Comparison of ENCODE assay signal across 19 cellular contexts in the genomic region with DNA sequence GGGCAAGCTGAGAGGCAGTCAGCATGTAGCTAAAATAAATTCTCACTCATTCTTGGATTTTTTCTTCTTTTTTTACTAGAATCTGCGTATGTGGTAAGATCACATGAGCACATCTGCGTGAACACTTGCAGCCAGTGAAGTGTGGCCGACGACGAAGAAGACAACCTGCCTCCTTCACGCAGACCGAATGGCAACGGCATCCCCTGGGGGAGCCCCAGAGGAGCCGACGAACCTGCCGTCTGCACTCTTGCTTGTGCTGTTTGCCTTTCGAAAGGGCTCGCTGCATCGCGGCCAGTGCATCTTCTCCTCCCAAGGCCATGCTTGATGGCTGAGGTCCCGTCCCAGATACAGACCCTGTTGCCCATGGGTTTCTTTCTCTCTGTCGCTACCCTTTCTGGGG.
DNase-seq lines count a peak whose midpoint lies in the region; ATAC-seq and TF ChIP-seq lines count a peak whose summit lies in the region.
"Had no signal": no experiment of that assay in that cellular context is flagged by ENCODE, and none has a peak within 500 bp of the region (broad histone marks: within the 10 kb centered on the region; RNA-seq: fewer than 3 reads in every experiment).

No MANE protein-coding gene starts in this region.

- H3K27ac Mint-ChIP-seq in WTC11, result no peak overlapping the region

- H3K4me3 Mint-ChIP-seq in WTC11, result no peak overlapping the region

- no peak overlapping the region for H3K4me3 ChIP-seq in GM12865 (ENCODE audit: low read depth, low read length)
- H3K4me3 ChIP-seq: ascending aorta, GM12878, right atrium auricular region, stomach had no signal

- CTCF ChIA-PET in WTC11 (lab: Charles Lee), result no interaction called here

- TF ChIP-seq CTCF in GM12865 (IDR thresholded peaks at IDR 0.05; ENCODE audit: insufficient read depth, low read depth, low read length, missing control alignments) (no peak), WTC11 (IDR thresholded peaks at IDR 0.05) (no peak)

- H3K9me3 Mint-ChIP-seq in WTC11, result no peaks in the 10 kb centered on the region

- H3K36me3 Mint-ChIP-seq in WTC11, result no peaks in the 10 kb centered on the region

- DNase-seq in GM12865 (ENCODE audit: low read depth) (peak; percentile 71), WTC11 (ENCODE audit: low spot score) (peak; percentile 13), NCI-H1105 (lab: John Stamatoyannopoulos, UW) (no peak)
- DNase-seq in activated CD4-positive, alpha-beta T cell treated with anti-CD3 and anti-CD28 coated beads for 48 hours, result no peak
- DNase-seq: activated CD8-positive, alpha-beta memory T cell treated with anti-CD3 and anti-CD28 coated beads, Interleukin-2, amount 50 U/mL, for 48 hours; activated naive CD4-positive, alpha-beta T cell; foreskin fibroblast; NCI-H1694; NCI-H446; Right ventricle myocardium superior; stomach had no signal

- ATAC-seq in GM21390 (IDR thresholded peaks at IDR 0.05; ENCODE audit: unreplicated experiment), result peak; percentile 80
- peak; percentile 65 for ATAC-seq in HG03045 (IDR thresholded peaks at IDR 0.05; ENCODE audit: unreplicated experiment)
- peak; percentile 32; the same call in 1 of the 2 replicates for ATAC-seq in WTC11
- no peak for ATAC-seq in GM18861 (IDR thresholded peaks at IDR 0.05; ENCODE audit: unreplicated experiment)
- ATAC-seq in HG03196 (IDR thresholded peaks at IDR 0.05; ENCODE audit: unreplicated experiment), result no peak
- ATAC-seq: GM12878, HCT116 had no signal

- H3K27me3 Mint-ChIP-seq in WTC11 (ENCODE audit: low read depth), result no peaks in the 10 kb centered on the region; the same call in 1 of the 2 replicates

- H3K4me1 Mint-ChIP-seq in WTC11, result no peaks in the 10 kb centered on the region

- POLR2A ChIA-PET in WTC11 (lab: Charles Lee), result no interaction called here

TF ChIP-seq in WTC11, 78 proteins besides CTCF, POLR2A, EP300 and RAD21:
- TF ChIP-seq, protein P1, sequence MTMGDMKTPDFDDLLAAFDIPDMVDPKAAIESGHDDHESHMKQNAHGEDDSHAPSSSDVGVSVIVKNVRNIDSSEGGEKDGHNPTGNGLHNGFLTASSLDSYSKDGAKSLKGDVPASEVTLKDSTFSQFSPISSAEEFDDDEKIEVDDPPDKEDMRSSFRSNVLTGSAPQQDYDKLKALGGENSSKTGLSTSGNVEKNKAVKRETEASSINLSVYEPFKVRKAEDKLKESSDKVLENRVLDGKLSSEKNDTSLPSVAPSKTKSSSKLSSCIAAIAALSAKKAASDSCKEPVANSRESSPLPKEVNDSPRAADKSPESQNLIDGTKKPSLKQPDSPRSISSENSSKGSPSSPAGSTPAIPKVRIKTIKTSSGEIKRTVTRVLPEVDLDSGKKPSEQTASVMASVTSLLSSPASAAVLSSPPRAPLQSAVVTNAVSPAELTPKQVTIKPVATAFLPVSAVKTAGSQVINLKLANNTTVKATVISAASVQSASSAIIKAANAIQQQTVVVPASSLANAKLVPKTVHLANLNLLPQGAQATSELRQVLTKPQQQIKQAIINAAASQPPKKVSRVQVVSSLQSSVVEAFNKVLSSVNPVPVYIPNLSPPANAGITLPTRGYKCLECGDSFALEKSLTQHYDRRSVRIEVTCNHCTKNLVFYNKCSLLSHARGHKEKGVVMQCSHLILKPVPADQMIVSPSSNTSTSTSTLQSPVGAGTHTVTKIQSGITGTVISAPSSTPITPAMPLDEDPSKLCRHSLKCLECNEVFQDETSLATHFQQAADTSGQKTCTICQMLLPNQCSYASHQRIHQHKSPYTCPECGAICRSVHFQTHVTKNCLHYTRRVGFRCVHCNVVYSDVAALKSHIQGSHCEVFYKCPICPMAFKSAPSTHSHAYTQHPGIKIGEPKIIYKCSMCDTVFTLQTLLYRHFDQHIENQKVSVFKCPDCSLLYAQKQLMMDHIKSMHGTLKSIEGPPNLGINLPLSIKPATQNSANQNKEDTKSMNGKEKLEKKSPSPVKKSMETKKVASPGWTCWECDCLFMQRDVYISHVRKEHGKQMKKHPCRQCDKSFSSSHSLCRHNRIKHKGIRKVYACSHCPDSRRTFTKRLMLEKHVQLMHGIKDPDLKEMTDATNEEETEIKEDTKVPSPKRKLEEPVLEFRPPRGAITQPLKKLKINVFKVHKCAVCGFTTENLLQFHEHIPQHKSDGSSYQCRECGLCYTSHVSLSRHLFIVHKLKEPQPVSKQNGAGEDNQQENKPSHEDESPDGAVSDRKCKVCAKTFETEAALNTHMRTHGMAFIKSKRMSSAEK (CRISPR knock-in tag; IDR thresholded peaks at IDR 0.05; ENCODE audit: borderline replicate concordance), result no peak
- TF ChIP-seq, protein P2, sequence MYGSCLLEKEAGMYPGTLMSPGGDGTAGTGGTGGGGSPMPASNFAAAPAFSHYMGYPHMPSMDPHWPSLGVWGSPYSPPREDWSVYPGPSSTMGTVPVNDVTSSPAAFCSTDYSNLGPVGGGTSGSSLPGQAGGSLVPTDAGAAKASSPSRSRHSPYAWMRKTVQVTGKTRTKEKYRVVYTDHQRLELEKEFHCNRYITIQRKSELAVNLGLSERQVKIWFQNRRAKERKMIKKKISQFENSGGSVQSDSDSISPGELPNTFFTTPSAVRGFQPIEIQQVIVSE (CRISPR knock-in tag; IDR thresholded peaks at IDR 0.05; ENCODE audit: borderline replicate concordance), result no peak
- TF ChIP-seq ZBTB21 (CRISPR knock-in tag; IDR thresholded peaks at IDR 0.05; ENCODE audit: borderline replicate concordance), result no peak
- TF ChIP-seq NR3C1 (CRISPR knock-in tag; conservative IDR thresholded peaks at IDR 0.05; ENCODE audit: low read depth), result no peak
- TF ChIP-seq GABPB1 (CRISPR knock-in tag; IDR thresholded peaks at IDR 0.05), result no peak
- TF ChIP-seq, protein P3, sequence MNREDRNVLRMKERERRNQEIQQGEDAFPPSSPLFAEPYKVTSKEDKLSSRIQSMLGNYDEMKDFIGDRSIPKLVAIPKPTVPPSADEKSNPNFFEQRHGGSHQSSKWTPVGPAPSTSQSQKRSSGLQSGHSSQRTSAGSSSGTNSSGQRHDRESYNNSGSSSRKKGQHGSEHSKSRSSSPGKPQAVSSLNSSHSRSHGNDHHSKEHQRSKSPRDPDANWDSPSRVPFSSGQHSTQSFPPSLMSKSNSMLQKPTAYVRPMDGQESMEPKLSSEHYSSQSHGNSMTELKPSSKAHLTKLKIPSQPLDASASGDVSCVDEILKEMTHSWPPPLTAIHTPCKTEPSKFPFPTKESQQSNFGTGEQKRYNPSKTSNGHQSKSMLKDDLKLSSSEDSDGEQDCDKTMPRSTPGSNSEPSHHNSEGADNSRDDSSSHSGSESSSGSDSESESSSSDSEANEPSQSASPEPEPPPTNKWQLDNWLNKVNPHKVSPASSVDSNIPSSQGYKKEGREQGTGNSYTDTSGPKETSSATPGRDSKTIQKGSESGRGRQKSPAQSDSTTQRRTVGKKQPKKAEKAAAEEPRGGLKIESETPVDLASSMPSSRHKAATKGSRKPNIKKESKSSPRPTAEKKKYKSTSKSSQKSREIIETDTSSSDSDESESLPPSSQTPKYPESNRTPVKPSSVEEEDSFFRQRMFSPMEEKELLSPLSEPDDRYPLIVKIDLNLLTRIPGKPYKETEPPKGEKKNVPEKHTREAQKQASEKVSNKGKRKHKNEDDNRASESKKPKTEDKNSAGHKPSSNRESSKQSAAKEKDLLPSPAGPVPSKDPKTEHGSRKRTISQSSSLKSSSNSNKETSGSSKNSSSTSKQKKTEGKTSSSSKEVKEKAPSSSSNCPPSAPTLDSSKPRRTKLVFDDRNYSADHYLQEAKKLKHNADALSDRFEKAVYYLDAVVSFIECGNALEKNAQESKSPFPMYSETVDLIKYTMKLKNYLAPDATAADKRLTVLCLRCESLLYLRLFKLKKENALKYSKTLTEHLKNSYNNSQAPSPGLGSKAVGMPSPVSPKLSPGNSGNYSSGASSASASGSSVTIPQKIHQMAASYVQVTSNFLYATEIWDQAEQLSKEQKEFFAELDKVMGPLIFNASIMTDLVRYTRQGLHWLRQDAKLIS (CRISPR knock-in tag; IDR thresholded peaks at IDR 0.05; ENCODE audit: borderline replicate concordance), result no peak
- no peak for TF ChIP-seq ETV6 (CRISPR knock-in tag; IDR thresholded peaks at IDR 0.05)
- TF ChIP-seq ZNF138 (CRISPR knock-in tag; conservative IDR thresholded peaks at IDR 0.05), result no peak
- no peak for TF ChIP-seq OVOL2 (CRISPR knock-in tag; IDR thresholded peaks at IDR 0.05; ENCODE audit: borderline replicate concordance)
- no peak for TF ChIP-seq CREM (CRISPR knock-in tag; IDR thresholded peaks at IDR 0.05)
- TF ChIP-seq CBFB (CRISPR knock-in tag; IDR thresholded peaks at IDR 0.05; ENCODE audit: low read depth), result no peak
- TF ChIP-seq, protein P4, sequence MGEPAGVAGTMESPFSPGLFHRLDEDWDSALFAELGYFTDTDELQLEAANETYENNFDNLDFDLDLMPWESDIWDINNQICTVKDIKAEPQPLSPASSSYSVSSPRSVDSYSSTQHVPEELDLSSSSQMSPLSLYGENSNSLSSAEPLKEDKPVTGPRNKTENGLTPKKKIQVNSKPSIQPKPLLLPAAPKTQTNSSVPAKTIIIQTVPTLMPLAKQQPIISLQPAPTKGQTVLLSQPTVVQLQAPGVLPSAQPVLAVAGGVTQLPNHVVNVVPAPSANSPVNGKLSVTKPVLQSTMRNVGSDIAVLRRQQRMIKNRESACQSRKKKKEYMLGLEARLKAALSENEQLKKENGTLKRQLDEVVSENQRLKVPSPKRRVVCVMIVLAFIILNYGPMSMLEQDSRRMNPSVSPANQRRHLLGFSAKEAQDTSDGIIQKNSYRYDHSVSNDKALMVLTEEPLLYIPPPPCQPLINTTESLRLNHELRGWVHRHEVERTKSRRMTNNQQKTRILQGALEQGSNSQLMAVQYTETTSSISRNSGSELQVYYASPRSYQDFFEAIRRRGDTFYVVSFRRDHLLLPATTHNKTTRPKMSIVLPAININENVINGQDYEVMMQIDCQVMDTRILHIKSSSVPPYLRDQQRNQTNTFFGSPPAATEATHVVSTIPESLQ (CRISPR knock-in tag; IDR thresholded peaks at IDR 0.05), result no peak
- TF ChIP-seq ESRRA (CRISPR knock-in tag; IDR thresholded peaks at IDR 0.05; ENCODE audit: borderline replicate concordance), result no peak

Comparison
In these comparisons a context has a peak if more than half of its experiments do, and no peak if none do; other contexts are left out.
1. DNase-seq: peak in GM12865 (single experiment) and WTC11 (single experiment); none in activated CD4-positive, alpha-beta T cell treated with anti-CD3 and anti-CD28 coated beads for 48 hours (single experiment) and NCI-H1105 (single experiment).
2. ATAC-seq: peak in GM21390 (single experiment), HG03045 (single experiment) and WTC11 (single experiment); none in GM18861 (single experiment) and HG03196 (single experiment).